6 cellular contexts compared by ENCODE assay signal in the genomic region with DNA sequence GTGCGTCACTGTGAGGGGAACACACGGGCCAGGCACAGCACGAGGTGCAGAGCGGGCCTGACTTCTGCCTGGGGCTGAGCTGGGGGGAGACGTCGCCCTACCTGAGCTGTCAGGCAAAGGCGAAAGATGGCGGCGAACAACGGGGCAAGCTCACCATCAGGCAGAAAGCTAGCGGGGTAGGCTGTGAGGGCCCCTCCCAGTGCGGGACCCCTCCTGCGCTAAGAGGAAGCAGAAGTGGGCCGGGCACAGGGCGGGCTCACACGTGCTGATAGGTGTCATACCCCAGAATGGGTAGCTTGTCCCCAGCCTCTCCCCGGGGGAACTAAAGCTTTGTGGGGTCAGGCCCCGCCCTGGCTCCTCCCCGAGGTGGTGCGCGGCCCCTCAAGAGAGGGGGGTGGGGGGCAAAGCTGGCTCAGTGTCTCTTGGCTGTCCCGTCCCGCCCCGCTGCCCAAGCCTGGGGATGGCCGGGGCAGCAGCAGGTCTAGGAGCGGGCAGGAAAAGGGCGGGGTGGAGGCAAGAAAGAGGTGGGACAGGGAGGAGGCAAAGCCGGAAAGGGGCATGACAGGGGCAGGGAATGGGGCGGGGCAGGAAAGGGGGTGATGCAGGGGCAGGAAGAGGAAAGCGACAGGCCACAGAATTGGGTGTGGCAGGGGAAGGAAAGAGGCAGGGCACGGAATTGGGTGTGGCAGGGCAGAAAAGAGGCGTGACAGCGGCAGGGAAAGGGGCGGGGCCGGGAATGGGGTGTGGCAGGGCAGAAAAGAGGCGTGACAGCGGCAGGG. TPM values are rescaled to one million over a fixed set of nuclear protein-coding genes. Genes with fewer than 3 reads are reported as not detected.
DNase-seq lines count a peak whose midpoint lies in the region; ATAC-seq lines count a peak whose summit lies in the region.

No MANE protein-coding gene starts in this region.

- no peak overlapping the region for H3K4me3 ChIP-seq in mesenchymal stem cell (ENCODE audit: insufficient read depth in 1 of 2, low read depth in 1 of 2, low read length in 2 of 2)

- H3K27me3 ChIP-seq in mesenchymal stem cell (ENCODE audit: control insufficient read depth in 1 of 2, insufficient read depth in 1 of 2, low read length in 2 of 2) = no peaks in the 10 kb centered on the region

- H3K18ac ChIP-seq in mesenchymal stem cell (ENCODE audit: low read depth in 1 of 2, low read length in 2 of 2) = peak overlapping the region; percentile 29 to 30

- no peak overlapping the region for H3K14ac ChIP-seq in mesenchymal stem cell (ENCODE audit: low read length in 2 of 2)

- H4K91ac ChIP-seq in mesenchymal stem cell (ENCODE audit: low read length) = peak overlapping the region; percentile 48

- no peak overlapping the region for H3K9ac ChIP-seq in mesenchymal stem cell (ENCODE audit: low read length)

- ATAC-seq in HG02852 (IDR thresholded peaks at IDR 0.05; ENCODE audit: unreplicated experiment) = no peak

- H3K23ac ChIP-seq in mesenchymal stem cell (ENCODE audit: low read length in 2 of 2) = no peak overlapping the region

- H3K4ac ChIP-seq in mesenchymal stem cell (ENCODE audit: low read depth in 1 of 2, low read length in 2 of 2) = no peak overlapping the region

- DNase-seq in MV-4-11 (lab: John Stamatoyannopoulos, UW) (peak; percentile 86), mesenchymal stem cell (no peak), substantia nigra (lab: John Stamatoyannopoulos, UW) (no peak), occipital lobe (lab: John Stamatoyannopoulos, UW) (no peak)
- DNase-seq in activated effector memory CD4-positive, alpha-beta T cell treated with anti-CD3 and anti-CD28 coated beads, Interleukin-2, amount 50 U/mL, for 16 hours = peak; percentile 87

- H3K36me3 ChIP-seq in mesenchymal stem cell (ENCODE audit: control insufficient read depth in 1 of 2, insufficient read depth in 2 of 2, low read depth in 1 of 2, low read length in 2 of 2) = peaks cover 68 to 87% of the 10 kb centered on the region in 2 experiments

- no peak overlapping the region for H3K27ac ChIP-seq in mesenchymal stem cell (ENCODE audit: low read length, poor library complexity, severe bottlenecking)
- H3K27ac ChIP-seq in substantia nigra (ENCODE audit: low read depth, low read length, poor library complexity, severe bottlenecking) = no peak overlapping the region

- no peak overlapping the region for H2BK12ac ChIP-seq in mesenchymal stem cell (ENCODE audit: low read length in 2 of 2)

- H3K4me2 ChIP-seq in mesenchymal stem cell (ENCODE audit: low read length, poor library complexity, severe bottlenecking) = no peak overlapping the region

- H2BK5ac ChIP-seq in mesenchymal stem cell (ENCODE audit: low read depth, low read length, poor library complexity, severe bottlenecking) = no peak overlapping the region

- peaks cover 39% of the 10 kb centered on the region for H3K79me1 ChIP-seq in mesenchymal stem cell (replicated peaks; ENCODE audit: low read length, poor library complexity, severe bottlenecking)

- H2AFZ ChIP-seq in mesenchymal stem cell (ENCODE audit: low read depth, low read length) = no peak overlapping the region

- no peak overlapping the region for H2BK15ac ChIP-seq in mesenchymal stem cell (ENCODE audit: low read depth, poor library complexity, severe bottlenecking)

- H2BK120ac ChIP-seq in mesenchymal stem cell (ENCODE audit: low read depth, low read length) = no peak overlapping the region

- H2AK5ac ChIP-seq in mesenchymal stem cell (ENCODE audit: low read length, severe bottlenecking) = no peak overlapping the region

- peaks cover 9% of the 10 kb centered on the region for H3K4me1 ChIP-seq in mesenchymal stem cell (ENCODE audit: control insufficient read depth, insufficient read depth, low read depth, low read length)

- no peaks in the 10 kb centered on the region for H3K9me3 ChIP-seq in mesenchymal stem cell (ENCODE audit: control insufficient read depth, low read length)

- no peak overlapping the region for H4K8ac ChIP-seq in mesenchymal stem cell (ENCODE audit: low read length)

- 72% methylated on average over 35 of the region's 37 CpGs for WGBS in mesenchymal stem cell

RNA-seq across cellular contexts. Expression of gene UCKL1, which starts 14.7 kb away (rescaled TPM):
- polyA plus RNA-seq in mesenchymal stem cell (2013, experiment 1 of 2) = 21.1 TPM
- 20.1 TPM for polyA plus RNA-seq in mesenchymal stem cell (2013, experiment 2 of 2)
- 17.8 TPM for total RNA-seq in occipital lobe

RNA-seq across cellular contexts. Expression of gene ZNF512B, which starts 28.3 kb away (rescaled TPM):
- 12.2 TPM for polyA plus RNA-seq in mesenchymal stem cell (2013, experiment 1 of 2)
- 11.7 TPM for polyA plus RNA-seq in mesenchymal stem cell (2013, experiment 2 of 2)
- 15.8 TPM for total RNA-seq in occipital lobe

RNA-seq across cellular contexts. Expression of gene SAMD10, which starts 38.0 kb away (rescaled TPM):
- 2.8 TPM for polyA plus RNA-seq in mesenchymal stem cell (2013, experiment 1 of 2)
- polyA plus RNA-seq in mesenchymal stem cell (2013, experiment 2 of 2) = 2.2 TPM
- total RNA-seq in occipital lobe = 6.4 TPM

RNA-seq across cellular contexts. Expression of gene PRPF6, which starts 39.5 kb away (rescaled TPM):
- 31.5 TPM for polyA plus RNA-seq in mesenchymal stem cell (2013, experiment 1 of 2)
- polyA plus RNA-seq in mesenchymal stem cell (2013, experiment 2 of 2) = 30.9 TPM
- total RNA-seq in occipital lobe = 71.0 TPM

RNA-seq across cellular contexts. Expression of gene DNAJC5, which starts 46.5 kb away (rescaled TPM):
- 25.4 TPM for polyA plus RNA-seq in mesenchymal stem cell (2013, experiment 1 of 2)
- polyA plus RNA-seq in mesenchymal stem cell (2013, experiment 2 of 2) = 25.9 TPM
- 99.7 TPM for total RNA-seq in occipital lobe

Comparison
In these comparisons a context has a peak if more than half of its experiments do, and no peak if none do; other contexts are left out.
1. DNase-seq: peak in MV-4-11 (single experiment) and activated effector memory CD4-positive, alpha-beta T cell treated with anti-CD3 and anti-CD28 coated beads, Interleukin-2, amount 50 U/mL, for 16 hours (single experiment); none in mesenchymal stem cell (single experiment), substantia nigra (0 of 49) and occipital lobe (single experiment).